Comparison of ENCODE assay signal across 8 cellular contexts in genomic region chr14:69574266-69574953, GRCh38. TPM values are rescaled to one million over a fixed set of nuclear protein-coding genes. Genes with fewer than 3 reads are reported as not detected.
DNase-seq lines count a peak whose midpoint lies in the region; TF ChIP-seq lines count a peak whose summit lies in the region.

Gene CCDC177 (minus strand): TSS chr14:69574871. CDS start chr14:69573622, 1,249 bp downstream.

- peaks cover 70% of the 10 kb centered on the region for H3K27me3 Mint-ChIP-seq in T-helper 2 cell treated with Interferon-gamma antibody and Interleukin-4, amounts not matched to agents 5 μg/mL and 100 μg/mL, for 36 hours (ENCODE audit: low read depth)

- peak; percentile 58 for TF ChIP-seq CTCF in MM.1S (IDR thresholded peaks at IDR 0.05; ENCODE audit: low read length)

- peak within 1 kb of the TSS; percentile 46 for H3K4me3 ChIP-seq in MM.1S (ENCODE audit: low read length)
- H3K4me3 ChIP-seq in iPS-11a (ENCODE audit: low read depth, low read length) = peak within 1 kb of the TSS; percentile 37
- H3K4me3 ChIP-seq in skeletal muscle tissue (ENCODE audit: low read length in 3 of 3) = peak within 1 kb of the TSS; percentile 23 to 52 (median 34)

- DNase-seq in MM.1S (peak; percentile 50), anterior cingulate cortex (lab: John Stamatoyannopoulos, UW) (peak in 43 of 58 donors; percentile 4 to 71 (median 34)), RKO (ENCODE audit: low spot score) (no peak)
- DNase-seq in T-helper 2 cell treated with Interferon-gamma antibody and Interleukin-4, amounts not matched to agents 5 μg/mL and 100 μg/mL, for 36 hours (ENCODE audit: low spot score) = peak; percentile 43
- DNase-seq in NK-92 treated with Interleukin-12 subunit alpha and Interleukin-12 subunit beta, amount 100 ng/mL, for 24 hours (lab: John Stamatoyannopoulos, UW) = no peak

- no peaks in the 10 kb centered on the region for H3K9me3 Mint-ChIP-seq in T-helper 2 cell treated with Interferon-gamma antibody and Interleukin-4, amounts not matched to agents 5 μg/mL and 100 μg/mL, for 36 hours

- H3K36me3 Mint-ChIP-seq in T-helper 2 cell treated with Interferon-gamma antibody and Interleukin-4, amounts not matched to agents 5 μg/mL and 100 μg/mL, for 36 hours (ENCODE audit: low read depth) = no peaks in the 10 kb centered on the region

- peak within 1 kb of the TSS; percentile 38; the same call in 1 of the 2 replicates for H3K9ac ChIP-seq in ES-I3 (ENCODE audit: low read depth, low read length)
- H3K9ac ChIP-seq in MM.1S (ENCODE audit: low read length) = no peak within 1 kb of the TSS
- H3K9ac ChIP-seq in skeletal muscle tissue (ENCODE audit: low read depth in 1 of 3, low read length in 3 of 3) = no peak within 1 kb of the TSS

- no peaks in the 10 kb centered on the region for H3K27me3 ChIP-seq in MM.1S (replicated peaks; ENCODE audit: insufficient read depth, low read length)
- H3K27me3 ChIP-seq in skeletal muscle tissue (ENCODE audit: control insufficient read depth in 3 of 3, insufficient read depth in 3 of 3, low read length in 3 of 3) = peaks cover 67 to 79% (median 74%) of the 10 kb centered on the region in 3 donors

- H3K27ac Mint-ChIP-seq in T-helper 2 cell treated with Interferon-gamma antibody and Interleukin-4, amounts not matched to agents 5 μg/mL and 100 μg/mL, for 36 hours = peak within 1 kb of the TSS; percentile 60

- no peak within 1 kb of the TSS for H2AFZ ChIP-seq in MM.1S (ENCODE audit: low read length)

- H3K4me1 ChIP-seq in ES-I3 (ENCODE audit: insufficient read depth, low read length) (no peaks in the 10 kb centered on the region), MM.1S (ENCODE audit: low read length) (no peaks in the 10 kb centered on the region), skeletal muscle tissue (ENCODE audit: control insufficient read depth in 3 of 3, insufficient read depth in 3 of 3, low read length in 3 of 3) (peaks cover 30 to 34% (median 30%) of the 10 kb centered on the region in 3 donors)

- peak within 1 kb of the TSS; percentile 79 for H3K4me3 Mint-ChIP-seq in T-helper 2 cell treated with Interferon-gamma antibody and Interleukin-4, amounts not matched to agents 5 μg/mL and 100 μg/mL, for 36 hours

- no peaks in the 10 kb centered on the region for H3F3A ChIP-seq in MM.1S (ENCODE audit: insufficient read depth, low read length)

- H3K27ac ChIP-seq in MM.1S (ENCODE audit: low read length) = no peak within 1 kb of the TSS
- no peak within 1 kb of the TSS for H3K27ac ChIP-seq in skeletal muscle tissue (ENCODE audit: low read depth, low read length)

- H3K9me3 ChIP-seq in ES-I3 (ENCODE audit: control insufficient read depth, insufficient read depth, low read length) = peaks cover 6% of the 10 kb centered on the region
- H3K9me3 ChIP-seq in MM.1S (replicated peaks; ENCODE audit: insufficient read depth, low read length) = no peaks in the 10 kb centered on the region
- no peaks in the 10 kb centered on the region for H3K9me3 ChIP-seq in skeletal muscle tissue (ENCODE audit: control insufficient read depth in 3 of 3, low read length in 3 of 3)

- no peaks in the 10 kb centered on the region for H3K79me2 ChIP-seq in MM.1S (ENCODE audit: low read length)

- peak within 1 kb of the TSS; percentile 84 for H3K4me2 ChIP-seq in MM.1S (ENCODE audit: low read depth, low read length)

- no peaks in the 10 kb centered on the region for H4K20me1 ChIP-seq in MM.1S (ENCODE audit: insufficient read depth, low read length)

- H3K9me2 ChIP-seq in MM.1S (replicated peaks; ENCODE audit: insufficient read depth, low read length) = no peaks in the 10 kb centered on the region

- H3K4me1 Mint-ChIP-seq in T-helper 2 cell treated with Interferon-gamma antibody and Interleukin-4, amounts not matched to agents 5 μg/mL and 100 μg/mL, for 36 hours (ENCODE audit: low read depth) = peaks cover 6% of the 10 kb centered on the region

- H3K36me3 ChIP-seq in ES-I3 (ENCODE audit: insufficient read depth, low read length) (no peaks in the 10 kb centered on the region), MM.1S (replicated peaks; ENCODE audit: insufficient read depth, low read length) (no peaks in the 10 kb centered on the region), skeletal muscle tissue (ENCODE audit: control insufficient read depth in 3 of 3, insufficient read depth in 3 of 3, low read length in 3 of 3) (no peaks in the 10 kb centered on the region)

RNA-seq across cellular contexts. Expression of gene CCDC177, which starts in this region (rescaled TPM):
- total RNA-seq in skeletal muscle tissue = not detected

Comparison
In these comparisons a context has a peak if more than half of its experiments do, and no peak if none do; other contexts are left out.
1. DNase-seq: peak in MM.1S (single experiment), T-helper 2 cell treated with Interferon-gamma antibody and Interleukin-4, amounts not matched to agents 5 μg/mL and 100 μg/mL, for 36 hours (single experiment) and anterior cingulate cortex (43 of 58); none in RKO (single experiment) and NK-92 treated with Interleukin-12 subunit alpha and Interleukin-12 subunit beta, amount 100 ng/mL, for 24 hours (single experiment).
2. Peak in every context shown above with its lines, with median percentiles within 50 percentile points of each other: H3K4me3 ChIP-seq.